ENCODE assay signal across 1 cellular context in genomic region chr7:2070151-2070763, GRCh38.
A peak's percentile ranks its signal among the peaks of the same experiment; 100 is the strongest.
TF ChIP-seq lines count a peak whose summit lies in the region.

No MANE protein-coding gene starts in this region.

TF ChIP-seq in K562, 482 proteins besides CTCF, POLR2A, EP300 and RAD21 (continued from another document and continues in another):
- TF ChIP-seq ELK3 (CRISPR knock-in tag; IDR thresholded peaks at IDR 0.05) (no peak), ZBTB17 (CRISPR knock-in tag; IDR thresholded peaks at IDR 0.05) (no peak), GTF2E2 (tag; IDR thresholded peaks at IDR 0.05) (no peak), ZNF280B (CRISPR knock-in tag; IDR thresholded peaks at IDR 0.05) (no peak), NR4A1 (CRISPR knock-in tag; IDR thresholded peaks at IDR 0.05) (no peak), NR4A1 (tag; IDR thresholded peaks at IDR 0.05) (no peak), GTF2B (IDR thresholded peaks at IDR 0.05; ENCODE audit: extremely low read depth, insufficient read length) (no peak), E2F8 (IDR thresholded peaks at IDR 0.05; ENCODE audit: low read depth, partially characterized antibody) (no peak), EZH2 (IDR thresholded peaks at IDR 0.05; ENCODE audit: borderline replicate concordance, low read depth, low read length) (no peak), MECOM (CRISPR knock-in tag; IDR thresholded peaks at IDR 0.05) (no peak), MAZ (CRISPR knock-in tag; conservative IDR thresholded peaks at IDR 0.05 in 1 of 2, IDR thresholded peaks at IDR 0.05 in 1 of 2) (peak in 1 of 2 experiments; percentile 53; a peak in 1 of 4 replicates), MIER1 (IDR thresholded peaks at IDR 0.05; ENCODE audit: low read depth) (no peak), ZNF583 (CRISPR knock-in tag; IDR thresholded peaks at IDR 0.05) (no peak), CEBPB (tag; IDR thresholded peaks at IDR 0.05) (peak; percentile 71), COPS2 (conservative IDR thresholded peaks at IDR 0.05) (no peak), KLF16 (IDR thresholded peaks at IDR 0.05) (no peak), JUND (IDR thresholded peaks at IDR 0.05; ENCODE audit: borderline replicate concordance, low read depth, low read length) (peak; percentile 68), JUND (tag; IDR thresholded peaks at IDR 0.05; ENCODE audit: borderline replicate concordance, low read depth, low read length) (peak; percentile 56; the same call in 1 of the 3 replicates), GATA2 (CRISPR knock-in tag; IDR thresholded peaks at IDR 0.05) (no peak), HDGF (IDR thresholded peaks at IDR 0.05) (no peak), DPF2 (IDR thresholded peaks at IDR 0.05) (peak; percentile 18; the same call in 1 of the 2 replicates), PATZ1 (CRISPR knock-in tag; IDR thresholded peaks at IDR 0.05; ENCODE audit: borderline replicate concordance) (no peak), ZNF444 (CRISPR knock-in tag; IDR thresholded peaks at IDR 0.05) (no peak), ZNF407 (IDR thresholded peaks at IDR 0.05; ENCODE audit: low read depth) (no peak), ZNF79 (CRISPR knock-in tag; IDR thresholded peaks at IDR 0.05; ENCODE audit: low read depth) (no peak), SMARCA4 (IDR thresholded peaks at IDR 0.05) (no peak), VEZF1 (CRISPR knock-in tag; IDR thresholded peaks at IDR 0.05) (peak; percentile 51; the same call in 1 of the 2 replicates), CEBPG (CRISPR knock-in tag; IDR thresholded peaks at IDR 0.05) (no peak), CEBPG (tag; conservative IDR thresholded peaks at IDR 0.05 in 1 of 2, IDR thresholded peaks at IDR 0.05 in 1 of 2) (peak in 1 of 2 experiments; percentile 64; a peak in 2 of 4 replicates), CXXC5 (CRISPR knock-in tag; IDR thresholded peaks at IDR 0.05) (peak; percentile 11; the same call in 1 of the 2 replicates), NRF1 (conservative IDR thresholded peaks at IDR 0.05 in 1 of 2, IDR thresholded peaks at IDR 0.05 in 1 of 2) (peak; percentile 53 to 64; a peak in 3 of 4 replicates), MXI1 (IDR thresholded peaks at IDR 0.05; ENCODE audit: low read depth, low read length) (no peak), TFE3 (CRISPR knock-in tag; IDR thresholded peaks at IDR 0.05) (no peak), ATF7 (IDR thresholded peaks at IDR 0.05) (peak; percentile 32; the same call in 1 of the 2 replicates), GTF2A2 (tag; IDR thresholded peaks at IDR 0.05) (no peak), FOXJ2 (tag; IDR thresholded peaks at IDR 0.05) (no peak), HMGXB4 (CRISPR knock-in tag; IDR thresholded peaks at IDR 0.05) (no peak), HLTF (IDR thresholded peaks at IDR 0.05) (no peak), ZNF124 (CRISPR knock-in tag; IDR thresholded peaks at IDR 0.05) (no peak), HES1 (IDR thresholded peaks at IDR 0.05; ENCODE audit: low read depth) (no peak), ZNF354B (CRISPR knock-in tag; IDR thresholded peaks at IDR 0.05) (no peak), NCOA6 (IDR thresholded peaks at IDR 0.05) (no peak)
